ENCODE assay signal across 9 cellular contexts in the genomic region with DNA sequence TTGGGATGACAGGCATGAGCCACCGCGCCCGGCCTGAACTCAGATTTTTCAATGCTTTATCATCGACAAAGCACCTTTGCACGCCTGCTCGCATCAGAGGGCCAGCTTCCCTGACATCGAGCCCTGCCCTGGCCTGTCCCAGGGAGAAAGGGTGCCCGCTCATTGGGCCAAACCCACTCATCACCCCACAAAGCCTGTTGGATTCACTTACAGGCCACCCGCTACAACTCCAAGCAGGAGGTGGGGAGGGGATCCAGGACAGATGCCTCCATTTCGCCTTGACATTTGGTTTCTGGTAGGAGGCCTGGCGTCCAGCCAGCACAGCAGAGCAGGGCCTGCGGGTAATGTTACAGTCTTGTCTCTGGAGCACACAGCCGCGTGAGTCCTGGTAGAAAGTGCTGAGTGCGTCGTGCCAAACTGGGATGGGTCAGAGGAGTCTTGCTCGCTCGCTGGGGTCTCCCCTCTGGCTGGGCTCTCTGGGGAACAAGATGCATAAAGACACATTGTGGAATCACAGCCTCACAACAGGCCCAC. TPM values are rescaled to one million over a fixed set of nuclear protein-coding genes. Genes with fewer than 3 reads are reported as not detected.
DNase-seq lines count a peak whose midpoint lies in the region; ATAC-seq and TF ChIP-seq lines count a peak whose summit lies in the region.
"Had no signal": no experiment of that assay in that cellular context is flagged by ENCODE, and none has a peak within 500 bp of the region (broad histone marks: within the 10 kb centered on the region; RNA-seq: fewer than 3 reads in every experiment).

No MANE protein-coding gene starts in this region.

- no peaks in the 10 kb centered on the region for H3K9me3 ChIP-seq in RWPE2 (ENCODE audit: severe bottlenecking)
- no peaks in the 10 kb centered on the region for H3K9me3 ChIP-seq in skeletal muscle tissue (ENCODE audit: control insufficient read depth in 3 of 3, low read length in 3 of 3)

- H3K4me1 ChIP-seq in RWPE2 (ENCODE audit: insufficient read depth, poor library complexity, severe bottlenecking) (no peaks in the 10 kb centered on the region), skeletal muscle tissue (ENCODE audit: control insufficient read depth in 3 of 3, insufficient read depth in 3 of 3, low read length in 3 of 3) (peaks cover 77 to 90% (median 82%) of the 10 kb centered on the region in 3 donors)

- H3K27me3 ChIP-seq in RWPE2 (ENCODE audit: insufficient read depth, poor library complexity, severe bottlenecking) (peaks cover 3% of the 10 kb centered on the region), skeletal muscle tissue (ENCODE audit: control insufficient read depth in 3 of 3, insufficient read depth in 3 of 3, low read length in 3 of 3) (no peaks in the 10 kb centered on the region)

- H3K27ac ChIP-seq in RWPE2 (ENCODE audit: poor library complexity, severe bottlenecking) (no peak overlapping the region), skeletal muscle tissue (ENCODE audit: low read depth, low read length) (peak overlapping the region; percentile 86)

- peak; percentile 6 for DNase-seq in LNCaP clone FGC (ENCODE audit: low read depth)
- no peak for DNase-seq in RWPE2 (ENCODE audit: low spot score)
- DNase-seq in foreskin fibroblast: peak; percentile 51 to 83
- DNase-seq in activated T-cell treated with anti-CD3 and anti-CD28 coated beads for 4 hours: no peak
- no peak for DNase-seq in activated naive CD4-positive, alpha-beta T cell treated with Interleukin-2 at 50 U/mL for 16 hours

- TF ChIP-seq CTCF in LNCaP clone FGC (IDR thresholded peaks at IDR 0.05; ENCODE audit: control insufficient read depth, extremely low read depth, insufficient read depth): no peak
- no peak for TF ChIP-seq CTCF in RWPE2 (IDR thresholded peaks at IDR 0.05; ENCODE audit: poor library complexity, severe bottlenecking)
- no peak for TF ChIP-seq CTCF in foreskin fibroblast (IDR thresholded peaks at IDR 0.05; ENCODE audit: low read depth, low read length)

- ATAC-seq in RWPE2 (ENCODE audit: low read depth) (0 out of 3 replicates have a peak, but pooled peaks have one; percentile 23), GM18867 (IDR thresholded peaks at IDR 0.05; ENCODE audit: unreplicated experiment) (no peak), GM19395 (IDR thresholded peaks at IDR 0.05; ENCODE audit: unreplicated experiment) (no peak)
- ATAC-seq: left lobe of liver had no signal

- peak overlapping the region in 2 of 3 donors; percentile 72 to 81 for H3K9ac ChIP-seq in skeletal muscle tissue (ENCODE audit: low read depth in 1 of 3, low read length in 3 of 3)

- H3K36me3 ChIP-seq in RWPE2 (ENCODE audit: low read depth) (no peaks in the 10 kb centered on the region), skeletal muscle tissue (ENCODE audit: control insufficient read depth in 3 of 3, insufficient read depth in 3 of 3, low read length in 3 of 3) (peaks cover 0 to 4% (median 2%) of the 10 kb centered on the region in 3 donors)

- no peak overlapping the region for H3K4me3 ChIP-seq in LNCaP clone FGC (ENCODE audit: low read depth, low read length)
- H3K4me3 ChIP-seq in RWPE2 (ENCODE audit: severe bottlenecking): no peak overlapping the region
- no peak overlapping the region for H3K4me3 ChIP-seq in foreskin fibroblast (ENCODE audit: low read depth in 1 of 2, low read length in 2 of 2)
- H3K4me3 ChIP-seq in skeletal muscle tissue (ENCODE audit: low read length in 3 of 3): peak overlapping the region; percentile 14 to 41 (median 27)

RNA-seq across cellular contexts. Expression of gene SMTNL2, which starts 19.8 kb away (rescaled TPM):
- total RNA-seq in skeletal muscle tissue: 74.1 TPM
- total RNA-seq: left lobe of liver had no signal

RNA-seq across cellular contexts. Expression of gene ALOX15, which starts 37.3 kb away (rescaled TPM):
- total RNA-seq in skeletal muscle tissue: 0.52 TPM

RNA-seq across cellular contexts. Expression of gene GGT6, which starts 43.8 kb away (rescaled TPM):
- total RNA-seq in skeletal muscle tissue: not detected

RNA-seq across cellular contexts. Expression of gene MYBBP1A, which starts 49.0 kb away (rescaled TPM):
- total RNA-seq in skeletal muscle tissue: 30.3 TPM

Comparison
In these comparisons a context has a peak if more than half of its experiments do, and no peak if none do; other contexts are left out.
1. DNase-seq: peak in LNCaP clone FGC (single experiment) and foreskin fibroblast (2 of 2); none in RWPE2 (single experiment), activated T-cell treated with anti-CD3 and anti-CD28 coated beads for 4 hours (single experiment) and activated naive CD4-positive, alpha-beta T cell treated with Interleukin-2 at 50 U/mL for 16 hours (single experiment).
2. H3K4me3 ChIP-seq: peak in skeletal muscle tissue (3 of 3); none in LNCaP clone FGC (single experiment), RWPE2 (single experiment) and foreskin fibroblast (0 of 2).